In genomic region chr7:124954766-124955165, GRCh38 we compare ENCODE assay signal across 2 cellular contexts.
TF ChIP-seq lines count a peak whose summit lies in the region.

No MANE protein-coding gene starts in this region.

TF ChIP-seq in SK-N-SH, 30 proteins besides CTCF, POLR2A, EP300 and RAD21 (continued from another document):
- TF ChIP-seq, protein P1, sequence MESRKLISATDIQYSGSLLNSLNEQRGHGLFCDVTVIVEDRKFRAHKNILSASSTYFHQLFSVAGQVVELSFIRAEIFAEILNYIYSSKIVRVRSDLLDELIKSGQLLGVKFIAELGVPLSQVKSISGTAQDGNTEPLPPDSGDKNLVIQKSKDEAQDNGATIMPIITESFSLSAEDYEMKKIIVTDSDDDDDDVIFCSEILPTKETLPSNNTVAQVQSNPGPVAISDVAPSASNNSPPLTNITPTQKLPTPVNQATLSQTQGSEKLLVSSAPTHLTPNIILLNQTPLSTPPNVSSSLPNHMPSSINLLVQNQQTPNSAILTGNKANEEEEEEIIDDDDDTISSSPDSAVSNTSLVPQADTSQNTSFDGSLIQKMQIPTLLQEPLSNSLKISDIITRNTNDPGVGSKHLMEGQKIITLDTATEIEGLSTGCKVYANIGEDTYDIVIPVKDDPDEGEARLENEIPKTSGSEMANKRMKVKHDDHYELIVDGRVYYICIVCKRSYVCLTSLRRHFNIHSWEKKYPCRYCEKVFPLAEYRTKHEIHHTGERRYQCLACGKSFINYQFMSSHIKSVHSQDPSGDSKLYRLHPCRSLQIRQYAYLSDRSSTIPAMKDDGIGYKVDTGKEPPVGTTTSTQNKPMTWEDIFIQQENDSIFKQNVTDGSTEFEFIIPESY (IDR thresholded peaks at IDR 0.05; ENCODE audit: borderline replicate concordance, low read depth): no peak
- TF ChIP-seq PBX3 (IDR thresholded peaks at IDR 0.05): no peak
- no peak for TF ChIP-seq JUND (IDR thresholded peaks at IDR 0.05)
- TF ChIP-seq GATA2 (CRISPR knock-in tag; IDR thresholded peaks at IDR 0.05): no peak
- no peak for TF ChIP-seq ELF1 (IDR thresholded peaks at IDR 0.05)
- TF ChIP-seq NFIC (IDR thresholded peaks at IDR 0.05; ENCODE audit: borderline replicate concordance): no peak
- TF ChIP-seq EZH2phosphoT487 (IDR thresholded peaks at IDR 0.05; ENCODE audit: borderline replicate concordance, low read depth): no peak
- TF ChIP-seq, protein P2, sequence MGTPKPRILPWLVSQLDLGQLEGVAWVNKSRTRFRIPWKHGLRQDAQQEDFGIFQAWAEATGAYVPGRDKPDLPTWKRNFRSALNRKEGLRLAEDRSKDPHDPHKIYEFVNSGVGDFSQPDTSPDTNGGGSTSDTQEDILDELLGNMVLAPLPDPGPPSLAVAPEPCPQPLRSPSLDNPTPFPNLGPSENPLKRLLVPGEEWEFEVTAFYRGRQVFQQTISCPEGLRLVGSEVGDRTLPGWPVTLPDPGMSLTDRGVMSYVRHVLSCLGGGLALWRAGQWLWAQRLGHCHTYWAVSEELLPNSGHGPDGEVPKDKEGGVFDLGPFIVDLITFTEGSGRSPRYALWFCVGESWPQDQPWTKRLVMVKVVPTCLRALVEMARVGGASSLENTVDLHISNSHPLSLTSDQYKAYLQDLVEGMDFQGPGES (IDR thresholded peaks at IDR 0.05; ENCODE audit: low read depth, low read length): no peak
- TF ChIP-seq SMC3 (IDR thresholded peaks at IDR 0.05; ENCODE audit: low read depth, low read length): no peak
- TF ChIP-seq RCOR1 (IDR thresholded peaks at IDR 0.05; ENCODE audit: low read length): no peak
- no peak for TF ChIP-seq FOXJ3 (CRISPR knock-in tag; IDR thresholded peaks at IDR 0.05)
- TF ChIP-seq NRF1 (IDR thresholded peaks at IDR 0.05; ENCODE audit: low read depth, low read length): no peak
- TF ChIP-seq RFX5 (IDR thresholded peaks at IDR 0.05; ENCODE audit: low read length): no peak
- TF ChIP-seq USF1 (IDR thresholded peaks at IDR 0.05; ENCODE audit: borderline replicate concordance, low read depth): no peak

TF ChIP-seq in SK-N-SH treated with all-trans-retinoic acid at 6 μM for 48 hours, 23 proteins besides CTCF, POLR2A, EP300 and RAD21 (continued from another document):
- TF ChIP-seq CREB5 (CRISPR knock-in tag; IDR thresholded peaks at IDR 0.05; ENCODE audit: low read depth) (no peak), PPARA (CRISPR knock-in tag; IDR thresholded peaks at IDR 0.05; ENCODE audit: borderline replicate concordance) (no peak), BACH2 (CRISPR knock-in tag; IDR thresholded peaks at IDR 0.05; ENCODE audit: borderline replicate concordance) (no peak), ZNF8 (CRISPR knock-in tag; IDR thresholded peaks at IDR 0.05) (no peak), ZNF70 (CRISPR knock-in tag; IDR thresholded peaks at IDR 0.05) (no peak), CSDC2 (CRISPR knock-in tag; IDR thresholded peaks at IDR 0.05) (no peak), SNAI2 (CRISPR knock-in tag; IDR thresholded peaks at IDR 0.05) (no peak), ESRRG (CRISPR knock-in tag; IDR thresholded peaks at IDR 0.05) (no peak), PATZ1 (CRISPR knock-in tag; IDR thresholded peaks at IDR 0.05; ENCODE audit: borderline replicate concordance) (no peak), GLIS3 (CRISPR knock-in tag; IDR thresholded peaks at IDR 0.05) (no peak)
- TF ChIP-seq, protein P3, sequence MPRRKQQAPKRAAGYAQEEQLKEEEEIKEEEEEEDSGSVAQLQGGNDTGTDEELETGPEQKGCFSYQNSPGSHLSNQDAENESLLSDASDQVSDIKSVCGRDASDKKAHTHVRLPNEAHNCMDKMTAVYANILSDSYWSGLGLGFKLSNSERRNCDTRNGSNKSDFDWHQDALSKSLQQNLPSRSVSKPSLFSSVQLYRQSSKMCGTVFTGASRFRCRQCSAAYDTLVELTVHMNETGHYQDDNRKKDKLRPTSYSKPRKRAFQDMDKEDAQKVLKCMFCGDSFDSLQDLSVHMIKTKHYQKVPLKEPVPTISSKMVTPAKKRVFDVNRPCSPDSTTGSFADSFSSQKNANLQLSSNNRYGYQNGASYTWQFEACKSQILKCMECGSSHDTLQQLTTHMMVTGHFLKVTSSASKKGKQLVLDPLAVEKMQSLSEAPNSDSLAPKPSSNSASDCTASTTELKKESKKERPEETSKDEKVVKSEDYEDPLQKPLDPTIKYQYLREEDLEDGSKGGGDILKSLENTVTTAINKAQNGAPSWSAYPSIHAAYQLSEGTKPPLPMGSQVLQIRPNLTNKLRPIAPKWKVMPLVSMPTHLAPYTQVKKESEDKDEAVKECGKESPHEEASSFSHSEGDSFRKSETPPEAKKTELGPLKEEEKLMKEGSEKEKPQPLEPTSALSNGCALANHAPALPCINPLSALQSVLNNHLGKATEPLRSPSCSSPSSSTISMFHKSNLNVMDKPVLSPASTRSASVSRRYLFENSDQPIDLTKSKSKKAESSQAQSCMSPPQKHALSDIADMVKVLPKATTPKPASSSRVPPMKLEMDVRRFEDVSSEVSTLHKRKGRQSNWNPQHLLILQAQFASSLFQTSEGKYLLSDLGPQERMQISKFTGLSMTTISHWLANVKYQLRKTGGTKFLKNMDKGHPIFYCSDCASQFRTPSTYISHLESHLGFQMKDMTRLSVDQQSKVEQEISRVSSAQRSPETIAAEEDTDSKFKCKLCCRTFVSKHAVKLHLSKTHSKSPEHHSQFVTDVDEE (CRISPR knock-in tag; IDR thresholded peaks at IDR 0.05): no peak
